In genomic region chr17:29906969-29907368, GRCh38 we compare ENCODE assay signal across 11 cellular contexts. TPM values are rescaled to one million over a fixed set of nuclear protein-coding genes. Genes with fewer than 3 reads are reported as not detected.
"Had no signal": no experiment of that assay in that cellular context is flagged by ENCODE, and none has a peak within 500 bp of the region (broad histone marks: within the 10 kb centered on the region; RNA-seq: fewer than 3 reads in every experiment).

No MANE protein-coding gene starts in this region.

- H3K27ac Mint-ChIP-seq: GM23338, H9, HFFc6 had no signal

- ATAC-seq: GM23338, HCT116 had no signal

- H3K36me3 ChIP-seq: HAP-1 had no signal

- H3K9ac ChIP-seq: GM23248 had no signal

- H3K4me3 ChIP-seq: GM23248, GM23338, HAP-1 had no signal

- H3K4me1 ChIP-seq: HAP-1 had no signal

- H3K4me2 ChIP-seq: GM23338 had no signal

- FAIRE-seq: H1, H54 had no signal

- H2AFZ ChIP-seq: GM23248, GM23338 had no signal

- H3K4me3 Mint-ChIP-seq: GM23338, H9, HFFc6 had no signal

- DNase-seq: GM23248, GOT3, H7, H9, HCEC 1CT, HFFc6 had no signal

- H3K27ac ChIP-seq: GM23248 had no signal

- H3K4me1 Mint-ChIP-seq: GM23338, H9 had no signal

RNA-seq across cellular contexts. Expression of gene EFCAB5, which starts 34.5 kb away (rescaled TPM):
- total RNA-seq: GM23248, GM23338, H7, H9 had no signal
